ENCODE assay signal across 19 cellular contexts in genomic region chr2:133599813-133600212, GRCh38. TPM values are rescaled to one million over a fixed set of nuclear protein-coding genes. Genes with fewer than 3 reads are reported as not detected.
"Had no signal": no experiment of that assay in that cellular context is flagged by ENCODE, and none has a peak within 500 bp of the region (broad histone marks: within the 10 kb centered on the region; RNA-seq: fewer than 3 reads in every experiment).

No MANE protein-coding gene starts in this region.

- H3K27ac ChIP-seq: brain microvascular endothelial cell, esophagus squamous epithelium, hepatocyte, psoas muscle, tibial artery had no signal

- DNase-seq: activated CD4-positive, alpha-beta T cell treated with anti-CD3 and anti-CD28 coated beads for 48 hours; activated CD4-positive, CD25-positive, alpha-beta regulatory T cell; activated CD8-positive, alpha-beta T cell treated with anti-CD3 and anti-CD28 coated beads for 36 hours; activated naive CD4-positive, alpha-beta T cell treated with anti-CD3 and anti-CD28 coated beads for 36 hours; activated T-cell treated with anti-CD3 and anti-CD28 coated beads, Interleukin-2, amount 50 U/mL, for 1 hour; brain microvascular endothelial cell; cortex of kidney; effector memory CD4-positive, alpha-beta T cell; esophagus squamous epithelium; left colon; mammary epithelial cell; psoas muscle; stimulated activated CD4-positive, alpha-beta T cell treated with anti-CD3 and anti-CD28 coated beads, Interleukin-4, amount 100 ng/mL, for 24 hours; T-helper 1 cell; T-helper 9 cell; tibial artery had no signal

- ATAC-seq: activated CD8-positive, alpha-beta T cell treated with anti-CD3 and anti-CD28 coated beads for 36 hours; left colon; psoas muscle; stimulated activated effector memory CD8-positive, alpha-beta T cell treated with anti-CD3 and anti-CD28 coated beads, Interleukin-12 subunit alpha, Interleukin-12 subunit beta, amount 100 ng/mL, for 72 hours had no signal

RNA-seq across cellular contexts. Expression of gene NCKAP5, which starts 31.6 kb away (rescaled TPM):
- total RNA-seq: activated CD8-positive, alpha-beta T cell treated with anti-CD3 and anti-CD28 coated beads for 36 hours; activated naive CD4-positive, alpha-beta T cell treated with anti-CD3 and anti-CD28 coated beads for 36 hours; activated T-helper 2 cell treated with anti-CD3 and anti-CD28 coated beads, Interferon-gamma antibody, Interleukin-2, Interleukin-4, amounts not matched to agents 10 μg/mL and 5 μg/mL and 100 μg/mL, durations not matched to agents 14 hours and 24 hours and 36 hours had no signal
